Comparison of ENCODE assay signal across 16 cellular contexts in genomic region chr4:6929339-6929734, GRCh38. TPM values are rescaled to one million over a fixed set of nuclear protein-coding genes. Genes with fewer than 3 reads are reported as not detected.
DNase-seq lines count a peak whose midpoint lies in the region; ATAC-seq and TF ChIP-seq lines count a peak whose summit lies in the region.
"Had no signal": no experiment of that assay in that cellular context is flagged by ENCODE, and none has a peak within 500 bp of the region (broad histone marks: within the 10 kb centered on the region; RNA-seq: fewer than 3 reads in every experiment).

No MANE protein-coding gene starts in this region.

- H3K79me2 ChIP-seq in neural progenitor cell (ENCODE audit: low read depth): peaks cover 78% of the 10 kb centered on the region

- H3K4me3 ChIP-seq in BLaER1 (no peak overlapping the region), left ventricle myocardium inferior (no peak overlapping the region), neural progenitor cell (no peak overlapping the region)
- H3K4me3 ChIP-seq: pancreas, testis had no signal

- H3K27ac ChIP-seq in BLaER1 (peak overlapping the region; percentile 78), KOPT-K1 (ENCODE audit: low read depth, low read length, poor library complexity, severe bottlenecking) (peak overlapping the region; percentile 30), left ventricle myocardium inferior (replicated peaks) (peak overlapping the region; percentile 17), neural progenitor cell (no peak overlapping the region)
- H3K27ac ChIP-seq: pancreas, testis, VCaP had no signal

- peaks cover 98% of the 10 kb centered on the region for H3K4me1 ChIP-seq in BLaER1
- peaks cover 48% of the 10 kb centered on the region for H3K4me1 ChIP-seq in left ventricle myocardium inferior
- peaks cover 18% of the 10 kb centered on the region for H3K4me1 ChIP-seq in neural progenitor cell
- H3K4me1 ChIP-seq: breast epithelium had no signal

- DNase-seq in left ventricle myocardium inferior: no peak
- no peak for DNase-seq in neural progenitor cell (ENCODE audit: low spot score)
- no peak for DNase-seq in stimulated activated CD4-positive, alpha-beta T cell treated with anti-CD3 and anti-CD28 coated beads, Interleukin-4, amount 100 ng/mL, for 4 hours
- DNase-seq in stimulated activated CD4-positive, alpha-beta T cell treated with anti-CD3 and anti-CD28 coated beads, Interleukin-2, amount 100 ng/mL, for 24 hours: no peak
- DNase-seq in nucleus accumbens (lab: John Stamatoyannopoulos, UW): no peak
- DNase-seq: activated CD8-positive, alpha-beta memory T cell treated with anti-CD3 and anti-CD28 coated beads for 24 hours; activated effector memory CD4-positive, alpha-beta T cell treated with Interleukin-2 at 50 U/mL for 16 hours; effector CD4-positive, alpha-beta T cell; pancreas; SK-N-SH had no signal

- H3K4me2 ChIP-seq in BLaER1 (peak overlapping the region; percentile 78), neural progenitor cell (peak overlapping the region; percentile 62)
- H3K4me2 ChIP-seq: SK-N-SH had no signal

- peaks cover 34% of the 10 kb centered on the region for H3K36me3 Mint-ChIP-seq in neural progenitor cell

- H4K20me1 ChIP-seq in BLaER1 (peaks cover 76% of the 10 kb centered on the region), neural progenitor cell (ENCODE audit: low read depth) (peaks cover 75% of the 10 kb centered on the region)

- H3K36me3 ChIP-seq in BLaER1: peaks cover 70% of the 10 kb centered on the region
- peaks cover 35% of the 10 kb centered on the region; the same call in 1 of the 2 replicates for H3K36me3 ChIP-seq in KOPT-K1 (ENCODE audit: insufficient read depth, low read length)
- H3K36me3 ChIP-seq in left ventricle myocardium inferior: peaks cover 5% of the 10 kb centered on the region
- no peaks in the 10 kb centered on the region for H3K36me3 ChIP-seq in neural progenitor cell
- H3K36me3 ChIP-seq: breast epithelium had no signal

- peaks cover 7% of the 10 kb centered on the region for H3K27me3 Mint-ChIP-seq in neural progenitor cell (ENCODE audit: insufficient read depth, low read depth)

- intact Hi-C loops in left ventricle myocardium inferior (cut with micrococcal nuclease): no loop called here

- no peak for TF ChIP-seq CTCF in left ventricle myocardium inferior (IDR thresholded peaks at IDR 0.05; ENCODE audit: borderline replicate concordance)
- TF ChIP-seq CTCF in neural progenitor cell (IDR thresholded peaks at IDR 0.05): no peak

- no peak overlapping the region for H2AFZ ChIP-seq in neural progenitor cell (replicated peaks)

- H3F3A ChIP-seq in neural progenitor cell (ENCODE audit: low read depth): peaks cover 11% of the 10 kb centered on the region

- peaks cover 39% of the 10 kb centered on the region for H3K4me1 Mint-ChIP-seq in neural progenitor cell

- peaks cover 12% of the 10 kb centered on the region for H3K9me3 Mint-ChIP-seq in neural progenitor cell

- peak overlapping the region; percentile 64; the same call in 1 of the 2 replicates for H3K9ac ChIP-seq in BLaER1
- H3K9ac ChIP-seq in neural progenitor cell: no peak overlapping the region
- H3K9ac ChIP-seq: SK-N-SH had no signal

- H3K27me3 ChIP-seq in BLaER1: no peaks in the 10 kb centered on the region
- H3K27me3 ChIP-seq in left ventricle myocardium inferior (ENCODE audit: low read depth): no peaks in the 10 kb centered on the region
- no peaks in the 10 kb centered on the region for H3K27me3 ChIP-seq in neural progenitor cell
- H3K27me3 ChIP-seq: breast epithelium, pancreas, testis had no signal

- no peak for ATAC-seq in GM21423 (IDR thresholded peaks at IDR 0.05; ENCODE audit: unreplicated experiment)

- H3K4me3 Mint-ChIP-seq in neural progenitor cell: peak overlapping the region; percentile 12

- no peak overlapping the region for H3K27ac Mint-ChIP-seq in neural progenitor cell

- H3K9me3 ChIP-seq in BLaER1: peaks cover 24% of the 10 kb centered on the region
- H3K9me3 ChIP-seq in KOPT-K1 (ENCODE audit: insufficient read depth, low read length, poor library complexity, severe bottlenecking): no peaks in the 10 kb centered on the region
- no peaks in the 10 kb centered on the region for H3K9me3 ChIP-seq in left ventricle myocardium inferior (replicated peaks)
- H3K9me3 ChIP-seq in neural progenitor cell (ENCODE audit: low read depth): no peaks in the 10 kb centered on the region
- H3K9me3 ChIP-seq: breast epithelium, pancreas, SK-N-SH, testis had no signal

RNA-seq across cellular contexts. Expression of gene TBC1D14, which starts 19.7 kb away (rescaled TPM):
- total RNA-seq in left ventricle myocardium inferior (36.1 TPM), neural progenitor cell (ENCODE audit: low replicate concordance) (47.9 and 58.8 TPM in 2 replicates)
